9 cellular contexts compared by ENCODE assay signal in genomic region chr17:58416937-58417299, GRCh38. TPM values are rescaled to one million over a fixed set of nuclear protein-coding genes. Genes with fewer than 3 reads are reported as not detected.
DNase-seq lines count a peak whose midpoint lies in the region; ATAC-seq, FAIRE-seq and TF ChIP-seq lines count a peak whose summit lies in the region.
"Had no signal": no experiment of that assay in that cellular context is flagged by ENCODE, and none has a peak within 500 bp of the region (broad histone marks: within the 10 kb centered on the region; RNA-seq: fewer than 3 reads in every experiment).

No MANE protein-coding gene starts in this region.

- peaks cover 15% of the 10 kb centered on the region for H3K4me1 Mint-ChIP-seq in T-helper 1 cell treated with Interleukin-12 subunit alpha and Interleukin-12 subunit beta and Interleukin-4 antibody, amounts not matched to agents 30 μg/mL and 1 μg/mL, for 36 hours (ENCODE audit: low read depth)

- H3K9me3 ChIP-seq in K562 (replicated peaks; ENCODE audit: control insufficient read depth, insufficient read depth, low read depth, low read length) (no peaks in the 10 kb centered on the region), right lobe of liver (no peaks in the 10 kb centered on the region), thoracic aorta (no peaks in the 10 kb centered on the region)

- FAIRE-seq in K562 (lab: Jason Lieb, UNC): no peak

- peak overlapping the region; percentile 67 for H3K4me2 ChIP-seq in K562 (ENCODE audit: insufficient read depth, low read length)

- DNase-seq in T-helper 1 cell: no peak
- DNase-seq in K562 (ENCODE audit: extremely low read depth in 1 of 4, low spot score in 3 of 4): no peak
- DNase-seq in right lobe of liver: no peak
- DNase-seq in thoracic aorta (ENCODE audit: low spot score): no peak
- DNase-seq in SW480 (ENCODE audit: low spot score): no peak
- no peak for DNase-seq in ACHN

- H3K9ac ChIP-seq in K562 (ENCODE audit: insufficient read depth in 1 of 2, low read depth in 2 of 2, low read length in 2 of 2): peak overlapping the region; percentile 37 to 59; a peak in 2 of 4 replicates

- peaks cover 3 to 11% of the 10 kb centered on the region in 2 experiments; a peak in 4 of 5 replicates for H3K4me1 ChIP-seq in K562 (replicated peaks in 1 of 2; ENCODE audit: control insufficient read depth in 2 of 2, insufficient read depth in 2 of 2, low read length in 2 of 2)
- peaks cover 0 to 24% (median 4%) of the 10 kb centered on the region in 4 donors for H3K4me1 ChIP-seq in right lobe of liver
- no peaks in the 10 kb centered on the region for H3K4me1 ChIP-seq in thoracic aorta (ENCODE audit: control insufficient read depth in 1 of 2, low read depth in 2 of 2)

- no peaks in the 10 kb centered on the region for H4K20me1 ChIP-seq in K562 (replicated peaks; ENCODE audit: control insufficient read depth, insufficient read depth, low read length)

- CTCF ChIA-PET in K562 (lab: Yijun Ruan, JAX; ENCODE audit: low intra/inter-chr PET ratio): interaction anchor here (1.0 kb wide), 1 partner anchor 100 kb away, joined by 5 read pairs; no protein-coding TSS in a partner anchor

- H3K27ac Mint-ChIP-seq in T-helper 1 cell treated with Interleukin-12 subunit alpha and Interleukin-12 subunit beta and Interleukin-4 antibody, amounts not matched to agents 30 μg/mL and 1 μg/mL, for 36 hours: peak overlapping the region; percentile 37

- H3K27me3 ChIP-seq in K562 (ENCODE audit: control insufficient read depth in 2 of 2, insufficient read depth in 2 of 2, low read length in 2 of 2) (no peaks in the 10 kb centered on the region), right lobe of liver (no peaks in the 10 kb centered on the region), thoracic aorta (replicated peaks; ENCODE audit: insufficient read depth) (no peaks in the 10 kb centered on the region)

- H3K9me3 Mint-ChIP-seq in T-helper 1 cell treated with Interleukin-12 subunit alpha and Interleukin-12 subunit beta and Interleukin-4 antibody, amounts not matched to agents 30 μg/mL and 1 μg/mL, for 36 hours: no peaks in the 10 kb centered on the region
- H3K9me3 Mint-ChIP-seq: activated naive CD4-positive, alpha-beta T cell treated with anti-CD3 and anti-CD28 coated beads, Interleukin-2, amount 50 U/mL, for 72 hours had no signal

- H3K27ac ChIP-seq in K562 (ENCODE audit: extremely low read depth, low read depth, low read length) (peak overlapping the region; percentile 37), right lobe of liver (peak overlapping the region; percentile 53 to 86 (median 74)), thoracic aorta (no peak overlapping the region)

- in situ Hi-C loops in K562 (cut with MboI) (loop anchor here (5.0 kb wide), 1 partner anchor 80 kb away; no protein-coding TSS in a partner anchor), ACHN (cut with HindIII; ENCODE audit: low pct_ligation_motif_present, low pct_unique_long_range_greater_than_20kb, low sequenced_read_pairs) (no loop called here)

- WGBS in K562 (ENCODE audit: insufficient coverage, low coverage, missing lambda C conversion rate): 57% methylated on average over 6 of the region's 6 CpGs
- WGBS in right lobe of liver (ENCODE audit: insufficient coverage, low coverage, low lambda C conversion rate, missing lambda C conversion rate): 10% methylated on average over 5 of the region's 6 CpGs

- H3K36me3 ChIP-seq in K562 (ENCODE audit: control insufficient read depth, insufficient read depth, low read length): no peaks in the 10 kb centered on the region
- H3K36me3 ChIP-seq in right lobe of liver: no peaks in the 10 kb centered on the region
- H3K36me3 ChIP-seq in thoracic aorta: no peaks in the 10 kb centered on the region

- POLR2A ChIA-PET in K562 (lab: Yijun Ruan, JAX): interaction anchor here (0.8 to 5.8 kb wide), 10 partner anchors 9 to 91 kb away, joined by 5 to 79 read pairs (median 8); partner anchors contain the start of genes SUPT4H1 and TSPOAP1

- H3K4me3 Mint-ChIP-seq in T-helper 1 cell treated with Interleukin-12 subunit alpha and Interleukin-12 subunit beta and Interleukin-4 antibody, amounts not matched to agents 30 μg/mL and 1 μg/mL, for 36 hours: no peak overlapping the region

- intact Hi-C loops in K562 (cut with micrococcal nuclease): loop anchor here (1.0 kb wide), 3 partner anchors 29 to 88 kb away; partner anchors contain the start of gene SUPT4H1
- intact Hi-C loops in right lobe of liver (cut with DNase I): no loop called here

- no peak for TF ChIP-seq CTCF in K562 (IDR thresholded peaks at IDR 0.05 in 2 of 3, conservative IDR thresholded peaks at IDR 0.05 in 1 of 3; ENCODE audit: insufficient read depth in 2 of 3, low read depth in 1 of 3, low read length in 3 of 3)
- no peak for TF ChIP-seq CTCF in right lobe of liver (IDR thresholded peaks at IDR 0.05)
- no peak for TF ChIP-seq CTCF in thoracic aorta (IDR thresholded peaks at IDR 0.05)

- H2AFZ ChIP-seq in K562 (ENCODE audit: low read depth, low read length): peak overlapping the region; percentile 28

- no peak for TF ChIP-seq RAD21 in K562 (CRISPR knock-in tag; conservative IDR thresholded peaks at IDR 0.05 in 1 of 2, IDR thresholded peaks at IDR 0.05 in 1 of 2)

- TF ChIP-seq POLR2A in K562 (conservative IDR thresholded peaks at IDR 0.05) (no peak), right lobe of liver (IDR thresholded peaks at IDR 0.05) (no peak)

- ATAC-seq in K562: peak; percentile 17
- ATAC-seq in right lobe of liver: peak in 1 of 4 donors; percentile 5
- no peak for ATAC-seq in thoracic aorta (ENCODE audit: insufficient number of reproducible peaks, low FRiP score, low read depth)
- no peak for ATAC-seq in HG02973 (IDR thresholded peaks at IDR 0.05; ENCODE audit: unreplicated experiment)

- H3K79me2 ChIP-seq in K562 (ENCODE audit: control insufficient read depth, insufficient read depth, low read length): peaks cover 51% of the 10 kb centered on the region

- no peaks in the 10 kb centered on the region for H3K36me3 Mint-ChIP-seq in T-helper 1 cell treated with Interleukin-12 subunit alpha and Interleukin-12 subunit beta and Interleukin-4 antibody, amounts not matched to agents 30 μg/mL and 1 μg/mL, for 36 hours (ENCODE audit: low read depth)
- H3K36me3 Mint-ChIP-seq: activated naive CD4-positive, alpha-beta T cell treated with anti-CD3 and anti-CD28 coated beads, Interleukin-2, amount 50 U/mL, for 72 hours had no signal

- TF ChIP-seq EP300 in K562 (IDR thresholded peaks at IDR 0.05; ENCODE audit: low read length): no peak

- no peaks in the 10 kb centered on the region for H3K9me1 ChIP-seq in K562 (ENCODE audit: control insufficient read depth, insufficient read depth, low read length)

- no peaks in the 10 kb centered on the region for H3K27me3 Mint-ChIP-seq in T-helper 1 cell treated with Interleukin-12 subunit alpha and Interleukin-12 subunit beta and Interleukin-4 antibody, amounts not matched to agents 30 μg/mL and 1 μg/mL, for 36 hours (ENCODE audit: low read depth)

- BruUV-seq in K562 (replicated peaks; lab: Mats Ljungman, UMichigan): TSS peak; percentile 69

- H3K4me3 ChIP-seq in K562: peak overlapping the region; percentile 22
- peak overlapping the region; percentile 30 to 59 (median 43) for H3K4me3 ChIP-seq in right lobe of liver
- peak overlapping the region; percentile 60 for H3K4me3 ChIP-seq in thoracic aorta

TF ChIP-seq in K562, 482 proteins besides CTCF, POLR2A, EP300 and RAD21:
- TF ChIP-seq ZNF644 (tag; IDR thresholded peaks at IDR 0.05; ENCODE audit: low read depth): no peak
- no peak for TF ChIP-seq SRSF1 (IDR thresholded peaks at IDR 0.05; ENCODE audit: low read depth, low read length)
- no peak for TF ChIP-seq ETS2 (tag; IDR thresholded peaks at IDR 0.05; ENCODE audit: borderline replicate concordance, poor library complexity, severe bottlenecking)
- TF ChIP-seq POLR2G (IDR thresholded peaks at IDR 0.05; ENCODE audit: low read depth, low read length): no peak
- TF ChIP-seq TEAD4 (IDR thresholded peaks at IDR 0.05; ENCODE audit: low read length): no peak
- no peak for TF ChIP-seq TEAD4 (CRISPR knock-in tag; IDR thresholded peaks at IDR 0.05; ENCODE audit: borderline replicate concordance)
- no peak for TF ChIP-seq FOXK2 (conservative IDR thresholded peaks at IDR 0.05 in 1 of 2, IDR thresholded peaks at IDR 0.05 in 1 of 2; ENCODE audit: low read depth in 2 of 2)
- TF ChIP-seq RBFOX2 (IDR thresholded peaks at IDR 0.05; ENCODE audit: low read depth, low read length): no peak
- no peak for TF ChIP-seq SMARCA4 (IDR thresholded peaks at IDR 0.05)

RNA-seq across cellular contexts. Expression of gene RNF43, which starts 0.4 kb away (rescaled TPM):
- total RNA-seq in K562 (2011; cell fraction: chromatin; rRNA removed; ENCODE audit: low replicate concordance): 8.4 and 9.4 TPM in 2 replicates
- total RNA-seq in K562 (2011; cell fraction: nucleolus; rRNA removed): 5.0 and 6.2 TPM in 2 replicates
- total RNA-seq in K562 (2011; cell fraction: nucleoplasm; rRNA removed): 7.3 and 9.5 TPM in 2 replicates
- total RNA-seq in K562 (2014; rRNA removed) (1.5 and 2.0 TPM in 2 replicates), K562 (2014; rRNA removed; fragmentation: Illumina TruSeq; extraction: Trizol) (1.5 TPM in 2 replicates), K562 (2015; rRNA removed; fragmentation: Illumina TruSeq; extraction: Trizol) (1.2 TPM in 2 replicates), K562 (2021) (2.3 and 2.7 TPM in 2 replicates), right lobe of liver (10 to 100 TPM in 2 of 6 experiments, 1 to 10 TPM in 4; 1.7 to 11.5 (median 6.0) TPM), thoracic aorta (under 1 TPM; under 0.01 to 0.49 TPM)
- polyA plus RNA-seq in K562 (2011; rRNA removed) (0.75 and 1.2 TPM in 2 replicates), K562 (2014; fragmentation: Illumina TruSeq; extraction: Trizol) (1.7 and 2.1 TPM in 2 replicates), K562 (2014; fragmentation: Nextera tagmentation; extraction: Ambion mirVana) (under 1 TPM; 0.29 to 0.51 TPM), K562 (2014; rRNA removed) (1.4 TPM in 2 replicates)
- 0.47 and 0.79 TPM in 2 replicates for polyA plus RNA-seq in K562 (2011; cell fraction: cytosol; rRNA removed)
- 2.0 and 2.8 TPM in 2 replicates for polyA plus RNA-seq in K562 (2011; cell fraction: nucleus; rRNA removed)
- polyA plus RNA-seq in K562 (2012): 2.6 and 3.4 TPM in 2 replicates
- 1.1 and 3.1 TPM in 2 replicates for polyA minus RNA-seq in K562 (2011; rRNA and poly(A)+ RNA removed)
- polyA minus RNA-seq in K562 (2011; cell fraction: cytosol; rRNA and poly(A)+ RNA removed): 0.29 and 2.1 TPM in 2 replicates
- polyA minus RNA-seq in K562 (2011; cell fraction: nucleus; rRNA and poly(A)+ RNA removed): 0.89 and 1.3 TPM in 2 replicates

Comparison
In these comparisons a context has a peak if more than half of its experiments do, and no peak if none do; other contexts are left out.
1. H3K27ac ChIP-seq: peak in K562 (single experiment) and right lobe of liver (3 of 3); none in thoracic aorta (0 of 2).
2. Peak in every context shown above with its lines, with median percentiles within 50 percentile points of each other: H3K4me3 ChIP-seq.